ENCODE assay signal across 15 cellular contexts in genomic region chr21:42509239-42509638, GRCh38. TPM values are rescaled to one million over a fixed set of nuclear protein-coding genes. Genes with fewer than 3 reads are reported as not detected.
"Had no signal": no experiment of that assay in that cellular context is flagged by ENCODE, and none has a peak within 500 bp of the region (broad histone marks: within the 10 kb centered on the region; RNA-seq: fewer than 3 reads in every experiment).

No MANE protein-coding gene starts in this region.

- H3K27ac ChIP-seq: coronary artery, SJSA1 had no signal

- H3K27me3 Mint-ChIP-seq: naive B cell; stimulated activated memory B cell treated with anti-CD40 and anti-IgM and Interleukin-4, amounts not matched to agents 10 μg/mL and 1 μg/mL and 100 μg/mL, for 72 hours had no signal

- H3K4me3 Mint-ChIP-seq: stimulated activated memory B cell treated with anti-CD40 and anti-IgM and Interleukin-4, amounts not matched to agents 10 μg/mL and 1 μg/mL and 100 μg/mL, for 72 hours had no signal

- H3K9me3 Mint-ChIP-seq: activated naive CD4-positive, alpha-beta T cell treated with anti-CD3 and anti-CD28 coated beads, Interleukin-2, amount 50 U/mL, for 72 hours; naive B cell; stimulated activated memory B cell treated with anti-CD40 and anti-IgM and Interleukin-4, amounts not matched to agents 10 μg/mL and 1 μg/mL and 100 μg/mL, for 72 hours had no signal

- DNase-seq: activated effector memory CD4-positive, alpha-beta T cell treated with Interleukin-2 at 50 U/mL for 16 hours; activated T-cell treated with anti-CD3 and anti-CD28 coated beads, Interleukin-2, amount 50 U/mL, for 1 hour; amniotic stem cell; effector memory CD4-positive, alpha-beta T cell; erythroblast; hippocampal formation; naive B cell; right cardiac atrium; stimulated activated CD4-positive, alpha-beta T cell treated with anti-CD3 and anti-CD28 coated beads, Interleukin-1b, Interleukin-23, amount 100 ng/mL, for 48 hours; T1000 had no signal

- H3K4me3 ChIP-seq: coronary artery, lung, SJSA1 had no signal

- H3K9me3 ChIP-seq: SJSA1 had no signal

- H3K27ac Mint-ChIP-seq: activated naive CD4-positive, alpha-beta T cell treated with anti-CD3 and anti-CD28 coated beads, Interleukin-2, amount 50 U/mL, for 72 hours; stimulated activated memory B cell treated with anti-CD40 and anti-IgM and Interleukin-4, amounts not matched to agents 10 μg/mL and 1 μg/mL and 100 μg/mL, for 72 hours had no signal

- ATAC-seq: activated naive CD4-positive, alpha-beta T cell treated with anti-CD3 and anti-CD28 coated beads, Interleukin-2, amount 50 U/mL, for 72 hours; stimulated activated memory B cell treated with anti-CD40 and anti-IgM and Interleukin-4, amounts not matched to agents 10 μg/mL and 1 μg/mL and 100 μg/mL, for 72 hours had no signal

- H3K36me3 Mint-ChIP-seq: activated naive CD4-positive, alpha-beta T cell treated with anti-CD3 and anti-CD28 coated beads, Interleukin-2, amount 50 U/mL, for 72 hours; naive B cell; stimulated activated memory B cell treated with anti-CD40 and anti-IgM and Interleukin-4, amounts not matched to agents 10 μg/mL and 1 μg/mL and 100 μg/mL, for 72 hours had no signal

- H3K36me3 ChIP-seq: SJSA1 had no signal

RNA-seq across cellular contexts. Expression of gene RSPH1, which starts 13.2 kb away (rescaled TPM):
- total RNA-seq: right cardiac atrium, SJSA1 had no signal
